ENCODE assay signal across 15 cellular contexts in genomic region chr12:122921917-122922316, GRCh38.
"Had no signal": no experiment of that assay in that cellular context is flagged by ENCODE, and none has a peak within 500 bp of the region (broad histone marks: within the 10 kb centered on the region; RNA-seq: fewer than 3 reads in every experiment).

No MANE protein-coding gene starts in this region.

- H2AFZ ChIP-seq: hepatocyte had no signal

- H3K4me3 ChIP-seq: hepatocyte, lower lobe of right lung, tibial artery had no signal

- H3K9me3 ChIP-seq: lower lobe of right lung, tibial artery had no signal

- ATAC-seq: natural killer cell treated with Interleukin-12 subunit alpha and Interleukin-12 subunit beta and Interleukin-15 and Interleukin-18, amount 100 ng/mL, for 72 hours had no signal

- H3K4me2 ChIP-seq: hepatocyte had no signal

- H3K79me2 ChIP-seq: hepatocyte had no signal

- H3K36me3 ChIP-seq: lower lobe of right lung, tibial artery had no signal

- H3K27me3 ChIP-seq: hepatocyte, tibial artery had no signal

- DNase-seq: activated CD4-positive, alpha-beta T cell treated with anti-CD3 and anti-CD28 coated beads, Interleukin-2, amount 50 U/mL, for 1 hour; activated CD4-positive, CD25-positive, alpha-beta regulatory T cell treated with anti-CD3 and anti-CD28 coated beads, Interleukin-2, amount 50 U/mL, for 72 hours; activated gamma-delta T cell; cerebellar nuclear complex; effector memory CD4-positive, alpha-beta T cell; lower lobe of right lung; retina; stimulated activated CD4-positive, alpha-beta T cell treated with anti-CD3 and anti-CD28 coated beads, Interleukin-12 subunit alpha, Interleukin-12 subunit beta, amount 100 ng/mL, for 4 hours; stimulated activated CD4-positive, alpha-beta T cell treated with anti-CD3 and anti-CD28 coated beads, Interleukin-1b, Interleukin-23, amount 100 ng/mL, for 48 hours; stimulated activated CD8-positive, alpha-beta memory T cell treated with anti-CD3 and anti-CD28 coated beads, Interleukin-4, amount 100 ng/mL, for 48 hours; stimulated activated naive CD4-positive, alpha-beta T cell treated with Interleukin-2 at 50 U/mL for 16 hours; substantia nigra; tibial artery had no signal

- H3K27ac ChIP-seq: hepatocyte, lower lobe of right lung, tibial artery had no signal
